In the genomic region with DNA sequence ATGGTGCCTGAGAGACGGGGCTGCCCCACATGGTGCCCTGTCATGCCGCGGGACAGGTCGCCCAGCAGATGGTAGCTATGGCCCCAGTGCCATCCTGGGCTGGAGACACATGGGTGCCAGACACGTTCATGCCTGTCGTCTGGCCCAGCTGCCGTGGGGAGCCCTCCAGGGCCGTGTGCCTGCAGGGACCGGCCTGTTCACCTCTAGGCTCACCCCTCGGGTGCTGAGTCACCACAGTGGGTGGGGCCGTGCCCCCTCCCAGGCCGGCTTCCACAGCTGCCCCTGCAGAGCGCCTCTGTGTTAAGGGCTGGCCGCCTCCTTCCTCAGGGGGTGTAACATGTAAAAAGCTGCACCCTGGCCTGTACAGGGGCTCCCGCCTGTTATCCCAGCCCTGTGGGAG, we compare ENCODE assay signal across 23 cellular contexts.
"Had no signal": no experiment of that assay in that cellular context is flagged by ENCODE, and none has a peak within 500 bp of the region (broad histone marks: within the 10 kb centered on the region; RNA-seq: fewer than 3 reads in every experiment).

No MANE protein-coding gene starts in this region.

- H3K4me3 ChIP-seq: adrenal gland, colonic mucosa, Peyer's patch, SJSA1 had no signal

- ATAC-seq: activated CD4-positive, CD25-positive, alpha-beta regulatory T cell treated with anti-CD3 and anti-CD28 coated beads, Interleukin-2, amount 50 U/mL, for 24 hours; activated CD8-positive, alpha-beta T cell treated with anti-CD3 and anti-CD28 coated beads, Interleukin-2, amount 10 ng/mL, durations not matched to agents 7 days and 5 days; SK-N-SH treated with all-trans-retinoic acid at 6 μM for 48 hours had no signal

- H3K27me3 Mint-ChIP-seq: activated naive CD8-positive, alpha-beta T cell treated with anti-CD3 and anti-CD28 coated beads, Interleukin-2, amount 10 ng/mL, durations not matched to agents 7 days and 5 days had no signal

- H3K9me3 Mint-ChIP-seq: activated naive CD8-positive, alpha-beta T cell treated with anti-CD3 and anti-CD28 coated beads, Interleukin-2, amount 10 ng/mL, durations not matched to agents 7 days and 5 days; T-helper 2 cell treated with Interferon-gamma antibody and Interleukin-4, amounts not matched to agents 5 μg/mL and 100 μg/mL, for 36 hours had no signal

- H3K4me1 Mint-ChIP-seq: activated naive CD8-positive, alpha-beta T cell treated with anti-CD3 and anti-CD28 coated beads, Interleukin-2, amount 10 ng/mL, durations not matched to agents 7 days and 5 days had no signal

- DNase-seq: activated CD4-positive, alpha-beta T cell treated with anti-CD3 and anti-CD28 coated beads for 4 hours; activated CD4-positive, alpha-beta T cell treated with anti-CD3 and anti-CD28 coated beads, Interleukin-2, amount 50 U/mL, for 4 hours; activated CD8-positive, alpha-beta memory T cell treated with anti-CD3 and anti-CD28 coated beads, Interleukin-2, amount 50 U/mL, for 48 hours; activated CD8-positive, alpha-beta T cell treated with anti-CD3 and anti-CD28 coated beads, Interleukin-2, amount 10 ng/mL, durations not matched to agents 7 days and 5 days; activated naive CD4-positive, alpha-beta T cell treated with anti-CD3 and anti-CD28 coated beads, Interleukin-2, amount 50 U/mL, for 16 hours; activated naive CD8-positive, alpha-beta T cell treated with anti-CD3 and anti-CD28 coated beads, Interleukin-2, amount 10 ng/mL, durations not matched to agents 7 days and 5 days; activated T-cell treated with anti-CD3 and anti-CD28 coated beads, Interleukin-2, amount 50 U/mL, for 1 hour; adrenal gland; anterior cingulate cortex; cerebellar nuclear complex; colonic mucosa; NCI-H1092; NCI-H1417; NCI-H2029 treated with DMSO at 0.1 percent for 48 hours; NCI-H446; NCI-H524; Peyer's patch; SHP77; SW 1271 had no signal

- H3K27ac ChIP-seq: adrenal gland, colonic mucosa, Peyer's patch, SJSA1 had no signal

- H3K9me3 ChIP-seq: adrenal gland, colonic mucosa, Peyer's patch, SJSA1 had no signal

- H3K27ac Mint-ChIP-seq: activated CD8-positive, alpha-beta T cell treated with anti-CD3 and anti-CD28 coated beads, Interleukin-2, amount 10 ng/mL, durations not matched to agents 7 days and 5 days; activated naive CD8-positive, alpha-beta T cell treated with anti-CD3 and anti-CD28 coated beads, Interleukin-2, amount 10 ng/mL, durations not matched to agents 7 days and 5 days; T-helper 2 cell treated with Interferon-gamma antibody and Interleukin-4, amounts not matched to agents 5 μg/mL and 100 μg/mL, for 36 hours had no signal

- H3K27me3 ChIP-seq: adrenal gland, colonic mucosa, Peyer's patch, SJSA1 had no signal

- H3K4me1 ChIP-seq: adrenal gland, colonic mucosa, Peyer's patch, SJSA1 had no signal

- H3K4me3 Mint-ChIP-seq: activated CD8-positive, alpha-beta T cell treated with anti-CD3 and anti-CD28 coated beads, Interleukin-2, amount 10 ng/mL, durations not matched to agents 7 days and 5 days; activated naive CD8-positive, alpha-beta T cell treated with anti-CD3 and anti-CD28 coated beads, Interleukin-2, amount 10 ng/mL, durations not matched to agents 7 days and 5 days; T-helper 2 cell treated with Interferon-gamma antibody and Interleukin-4, amounts not matched to agents 5 μg/mL and 100 μg/mL, for 36 hours had no signal
